8 cellular contexts compared by ENCODE assay signal in genomic region chr5:147455321-147455720, GRCh38. TPM values are rescaled to one million over a fixed set of nuclear protein-coding genes. Genes with fewer than 3 reads are reported as not detected.
DNase-seq lines count a peak whose midpoint lies in the region; ATAC-seq and TF ChIP-seq lines count a peak whose summit lies in the region.

No MANE protein-coding gene starts in this region.

- peak overlapping the region; percentile 78 for H3K4me2 ChIP-seq in GM23248 (ENCODE audit: unreplicated experiment)

- H3K27ac ChIP-seq in GM23248 = peak overlapping the region; percentile 65
- peak overlapping the region; percentile 80 to 90 for H3K27ac ChIP-seq in left lung

- peak overlapping the region; percentile 91 for H3K9ac ChIP-seq in GM23248

- TF ChIP-seq CTCF in AG10803 (conservative IDR thresholded peaks at IDR 0.05; ENCODE audit: low read length) = no peak; the same call in 1 of the 2 replicates
- no peak for TF ChIP-seq CTCF in left lung (IDR thresholded peaks at IDR 0.05)

- peak; percentile 96 for DNase-seq in AG10803 (ENCODE audit: low read depth)
- peak; percentile 86 for DNase-seq in GM23248
- DNase-seq in SW480 (ENCODE audit: low spot score) = peak; percentile 8
- DNase-seq in left lung = no peak
- DNase-seq in Ammon's horn (ENCODE audit: low spot score) = no peak
- DNase-seq in effector CD8-positive, alpha-beta T cell (lab: John Stamatoyannopoulos, UW) = no peak
- no peak for DNase-seq in activated gamma-delta T cell treated with Interleukin-2 at 50 U/mL for 16 hours
- no peak for DNase-seq in iPS-NIHi7 (ENCODE audit: extremely low spot score)

- in situ Hi-C loops in GM23248 (cut with MboI) = no loop called here

- H3K9me2 ChIP-seq in GM23248 (ENCODE audit: insufficient read depth) = no peaks in the 10 kb centered on the region

- peaks cover 23% of the 10 kb centered on the region for H3K79me2 ChIP-seq in GM23248 (ENCODE audit: insufficient read depth)

- H3K27me3 ChIP-seq in GM23248 (replicated peaks; ENCODE audit: insufficient read depth) = no peaks in the 10 kb centered on the region
- peaks cover 0 to 52% of the 10 kb centered on the region in 2 donors for H3K27me3 ChIP-seq in left lung

- peak; percentile 5 for ATAC-seq in left lung

- H3K36me3 ChIP-seq in GM23248 (ENCODE audit: low read depth) = no peaks in the 10 kb centered on the region
- no peaks in the 10 kb centered on the region for H3K36me3 ChIP-seq in left lung

- H3K9me3 ChIP-seq in GM23248 (ENCODE audit: low read depth) = no peaks in the 10 kb centered on the region
- no peaks in the 10 kb centered on the region for H3K9me3 ChIP-seq in left lung

- no peaks in the 10 kb centered on the region for H4K20me1 ChIP-seq in GM23248 (ENCODE audit: insufficient read depth)

- intact Hi-C loops in left lung (cut with DNase I) = loop anchor here in 1 of 2 donors (10.0 kb wide), 1 partner anchor 99 kb away; no protein-coding TSS in a partner anchor

- H3F3A ChIP-seq in GM23248 (ENCODE audit: insufficient read depth) = peaks cover 11% of the 10 kb centered on the region

- WGBS in GM23248 (ENCODE audit: low coverage in 1 of 2, low lambda C conversion rate in 2 of 2, missing lambda C conversion rate in 2 of 2), 2 experiments = 3 to 5% methylated on average over 3 of the region's 3 CpGs

- H3K4me1 ChIP-seq in GM23248 (ENCODE audit: insufficient read depth) = peaks cover 30% of the 10 kb centered on the region
- H3K4me1 ChIP-seq in left lung = peaks cover 14 to 25% of the 10 kb centered on the region in 2 donors

- peak overlapping the region; percentile 82 for H2AFZ ChIP-seq in GM23248

- H3K4me3 ChIP-seq in AG10803 (ENCODE audit: low read length) (peak overlapping the region; percentile 31), GM23248 (peak overlapping the region; percentile 82), left lung (no peak overlapping the region)

RNA-seq across cellular contexts. Expression of gene DPYSL3, which starts 54.5 kb away (rescaled TPM):
- 34.3 and 42.8 TPM in 2 replicates for total RNA-seq in GM23248 (2014; rRNA removed; shearing (Covaris generic))
- 8.8 and 9.2 TPM in 2 replicates for polyA plus RNA-seq in GM23248 (2016; fragmentation: Nextera tagmentation; extraction: Ambion mirVana)
- 10 to 100 TPM; 64.3 to 77.5 TPM for total RNA-seq in left lung

Comparison
In these comparisons a context has a peak if more than half of its experiments do, and no peak if none do; other contexts are left out.
1. DNase-seq: peak in AG10803 (single experiment), GM23248 (single experiment) and SW480 (single experiment); none in left lung (0 of 2), Ammon's horn (single experiment), effector CD8-positive, alpha-beta T cell (single experiment), activated gamma-delta T cell treated with Interleukin-2 at 50 U/mL for 16 hours (single experiment) and iPS-NIHi7 (single experiment).
2. H3K4me3 ChIP-seq: peak in AG10803 (single experiment) and GM23248 (single experiment); none in left lung (0 of 2).